ENCODE assay signal across 1 cellular context in genomic region chr3:52057806-52058099, GRCh38.
TF ChIP-seq lines count a peak whose summit lies in the region.

No MANE protein-coding gene starts in this region.

TF ChIP-seq in H1, 55 proteins besides CTCF, POLR2A, EP300 and RAD21 (continued from another document):
- TF ChIP-seq JUND (IDR thresholded peaks at IDR 0.05; ENCODE audit: low read length) (no peak), JUN (IDR thresholded peaks at IDR 0.05; ENCODE audit: low read depth, low read length) (no peak), MAFK (IDR thresholded peaks at IDR 0.05; ENCODE audit: low read depth, low read length) (no peak), CBX5 (IDR thresholded peaks at IDR 0.05; ENCODE audit: low read depth, low read length) (no peak), GABPA (IDR thresholded peaks at IDR 0.05; ENCODE audit: borderline replicate concordance, insufficient read depth, low read length) (no peak), GTF2F1 (IDR thresholded peaks at IDR 0.05; ENCODE audit: borderline replicate concordance, low read depth, low read length) (no peak)
- TF ChIP-seq, protein P1, sequence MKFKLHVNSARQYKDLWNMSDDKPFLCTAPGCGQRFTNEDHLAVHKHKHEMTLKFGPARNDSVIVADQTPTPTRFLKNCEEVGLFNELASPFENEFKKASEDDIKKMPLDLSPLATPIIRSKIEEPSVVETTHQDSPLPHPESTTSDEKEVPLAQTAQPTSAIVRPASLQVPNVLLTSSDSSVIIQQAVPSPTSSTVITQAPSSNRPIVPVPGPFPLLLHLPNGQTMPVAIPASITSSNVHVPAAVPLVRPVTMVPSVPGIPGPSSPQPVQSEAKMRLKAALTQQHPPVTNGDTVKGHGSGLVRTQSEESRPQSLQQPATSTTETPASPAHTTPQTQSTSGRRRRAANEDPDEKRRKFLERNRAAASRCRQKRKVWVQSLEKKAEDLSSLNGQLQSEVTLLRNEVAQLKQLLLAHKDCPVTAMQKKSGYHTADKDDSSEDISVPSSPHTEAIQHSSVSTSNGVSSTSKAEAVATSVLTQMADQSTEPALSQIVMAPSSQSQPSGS (IDR thresholded peaks at IDR 0.05; ENCODE audit: low read length), result no peak
- TF ChIP-seq, protein P2, sequence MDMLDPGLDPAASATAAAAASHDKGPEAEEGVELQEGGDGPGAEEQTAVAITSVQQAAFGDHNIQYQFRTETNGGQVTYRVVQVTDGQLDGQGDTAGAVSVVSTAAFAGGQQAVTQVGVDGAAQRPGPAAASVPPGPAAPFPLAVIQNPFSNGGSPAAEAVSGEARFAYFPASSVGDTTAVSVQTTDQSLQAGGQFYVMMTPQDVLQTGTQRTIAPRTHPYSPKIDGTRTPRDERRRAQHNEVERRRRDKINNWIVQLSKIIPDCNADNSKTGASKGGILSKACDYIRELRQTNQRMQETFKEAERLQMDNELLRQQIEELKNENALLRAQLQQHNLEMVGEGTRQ (IDR thresholded peaks at IDR 0.05; ENCODE audit: low read length), result no peak
